ENCODE assay signal across 26 cellular contexts in the genomic region with DNA sequence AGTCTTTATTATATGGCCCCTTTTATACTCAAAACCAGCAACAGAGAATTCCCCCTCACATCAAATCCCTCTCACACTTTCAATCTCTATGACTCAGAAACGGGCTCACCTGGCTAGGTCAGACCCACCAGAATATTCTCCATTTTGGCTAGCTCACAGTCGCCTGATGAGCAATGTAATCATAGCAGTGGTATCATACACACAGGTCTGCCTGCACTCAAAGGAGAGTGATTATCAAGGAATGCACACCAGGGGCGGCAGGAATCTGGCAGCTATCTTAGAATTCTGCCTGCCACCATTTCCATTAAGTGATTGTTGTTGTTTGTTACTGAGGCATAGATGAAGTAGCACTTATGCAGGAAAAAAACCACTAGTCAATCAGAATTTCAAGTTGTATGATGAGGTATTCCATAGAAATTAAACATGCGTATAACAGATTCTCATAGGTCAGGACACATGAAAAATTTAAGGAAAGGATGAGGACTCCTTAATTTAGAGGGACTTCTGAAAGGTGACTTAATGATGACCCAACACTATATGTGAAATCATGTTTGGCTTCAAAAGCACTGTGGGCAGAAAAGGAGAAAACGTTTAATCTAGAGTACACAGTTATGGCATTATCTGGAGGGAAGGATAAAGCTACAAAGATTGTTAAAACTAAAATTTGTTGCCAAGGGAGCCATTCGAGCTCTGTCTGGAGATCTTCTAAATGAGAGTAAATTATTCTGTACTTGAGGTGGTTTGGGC.
DNase-seq lines count a peak whose midpoint lies in the region; ATAC-seq, FAIRE-seq and TF ChIP-seq lines count a peak whose summit lies in the region.
"Had no signal": no experiment of that assay in that cellular context is flagged by ENCODE, and none has a peak within 500 bp of the region (broad histone marks: within the 10 kb centered on the region; RNA-seq: fewer than 3 reads in every experiment).

No MANE protein-coding gene starts in this region.

- no peak for TF ChIP-seq POLR2A in A549 (IDR thresholded peaks at IDR 0.05; ENCODE audit: low read length)

- TF ChIP-seq RAD21 in A549 (conservative IDR thresholded peaks at IDR 0.05 in 1 of 2, IDR thresholded peaks at IDR 0.05 in 1 of 2) = no peak

- FAIRE-seq in A549 (lab: Jason Lieb, UNC) = no peak
- FAIRE-seq: bronchial epithelial cell, endometrium, H1 had no signal

- H3K4me3 ChIP-seq in A549 (no peak overlapping the region), ascending aorta (no peak overlapping the region)
- H3K4me3 ChIP-seq: transverse colon had no signal

- WGBS in A549 (ENCODE audit: missing lambda C conversion rate) = 54% methylated on average over 6 of the region's 6 CpGs

- TF ChIP-seq EP300 in A549 (IDR thresholded peaks at IDR 0.05) = no peak

- H3K27ac ChIP-seq in A549 (no peak overlapping the region), ascending aorta (peak overlapping the region; percentile 64 to 68)

- ATAC-seq in A549 (no peak), HG03469 (IDR thresholded peaks at IDR 0.05; ENCODE audit: unreplicated experiment) (no peak)
- ATAC-seq: activated CD8-positive, alpha-beta T cell treated with anti-CD3 and anti-CD28 coated beads, Interleukin-2, amount 10 ng/mL, durations not matched to agents 7 days and 5 days; left colon; natural killer cell treated with Interleukin-12 subunit alpha and Interleukin-12 subunit beta and Interleukin-15 and Interleukin-18, amount 100 ng/mL, for 72 hours; stimulated activated naive CD8-positive, alpha-beta T cell treated with anti-CD3 and anti-CD28 coated beads, Interleukin-15, Interleukin-2, amounts not matched to agents 100 U/mL and 50 U/mL, for 24 hours had no signal

- 0 out of 3 replicates have a peak overlapping the region, but pooled peaks have one; percentile 22 for H3K4me2 ChIP-seq in A549

- H3K36me3 ChIP-seq in ascending aorta = no peaks in the 10 kb centered on the region
- H3K36me3 ChIP-seq: BE2C, transverse colon had no signal

- no peak for DNase-seq in A549 (ENCODE audit: low read depth in 1 of 2, low spot score in 1 of 2)
- no peak for DNase-seq in ascending aorta (ENCODE audit: low spot score in 2 of 2)
- DNase-seq in islet precursor cell = peak; percentile 75
- peak; percentile 42 for DNase-seq in renal cortical epithelial cell (ENCODE audit: low read depth)
- no peak for DNase-seq in NOMO-1 treated with DMSO at 0.1 percent for 48 hours (lab: John Stamatoyannopoulos, UW; ENCODE audit: unreplicated experiment)
- DNase-seq in KG1 (lab: John Stamatoyannopoulos, UW) = no peak
- DNase-seq in NCI-H82 (lab: John Stamatoyannopoulos, UW) = no peak
- DNase-seq: activated CD4-positive, alpha-beta T cell treated with anti-CD3 and anti-CD28 coated beads for 1 hour; activated CD8-positive, alpha-beta T cell treated with anti-CD3 and anti-CD28 coated beads, Interleukin-2, amount 10 ng/mL, durations not matched to agents 7 days and 5 days; activated effector memory CD4-positive, alpha-beta T cell treated with anti-CD3 and anti-CD28 coated beads, Interleukin-2, amount 50 U/mL, for 16 hours; activated T-cell treated with anti-CD3 and anti-CD28 coated beads for 4 hours; BE2C; cortex of kidney; GDM1; Kasumi-1; left colon; NCI-H187 treated with DMSO at 0.1 percent for 48 hours; NCI-H526 treated with DMSO at 0.1 percent for 48 hours; stimulated activated CD4-positive, alpha-beta T cell treated with anti-CD3 and anti-CD28 coated beads, Interleukin-15, amount 100 ng/mL, for 24 hours; stimulated activated naive CD8-positive, alpha-beta T cell treated with anti-CD3 and anti-CD28 coated beads, Interleukin-15, Interleukin-2, amounts not matched to agents 100 U/mL and 50 U/mL, for 24 hours; transverse colon had no signal

- TF ChIP-seq CTCF in A549 (IDR thresholded peaks at IDR 0.05) (no peak), ascending aorta (IDR thresholded peaks at IDR 0.05) (no peak)

- CTCF ChIA-PET in A549 (lab: Yijun Ruan, JAX) = no interaction called here

- intact Hi-C loops in ascending aorta (cut with DNase I) = no loop called here

- H3K9me3 ChIP-seq in A549 = no peaks in the 10 kb centered on the region
- no peaks in the 10 kb centered on the region for H3K9me3 ChIP-seq in ascending aorta
- H3K9me3 ChIP-seq: BE2C, transverse colon had no signal

- no peaks in the 10 kb centered on the region for H3K27me3 ChIP-seq in ascending aorta
- H3K27me3 ChIP-seq: BE2C, transverse colon had no signal

- H3K4me1 ChIP-seq in A549 = 0 out of 3 replicates have a peak, but pooled peaks cover 7% of the 10 kb centered on the region
- peaks cover 4 to 16% of the 10 kb centered on the region in 2 donors for H3K4me1 ChIP-seq in ascending aorta
- H3K4me1 ChIP-seq: BE2C, transverse colon had no signal

- POLR2A ChIA-PET in A549 (lab: Yijun Ruan, JAX) = no interaction called here

TF ChIP-seq in A549, 52 proteins besides CTCF, POLR2A, EP300 and RAD21:
- TF ChIP-seq RNF2 (IDR thresholded peaks at IDR 0.05; ENCODE audit: borderline replicate concordance, low read depth) = no peak
- TF ChIP-seq NR3C1 (IDR thresholded peaks at IDR 0.05) = no peak
- TF ChIP-seq PHF8 (IDR thresholded peaks at IDR 0.05; ENCODE audit: borderline replicate concordance, low read depth) = no peak
- TF ChIP-seq, protein P1, sequence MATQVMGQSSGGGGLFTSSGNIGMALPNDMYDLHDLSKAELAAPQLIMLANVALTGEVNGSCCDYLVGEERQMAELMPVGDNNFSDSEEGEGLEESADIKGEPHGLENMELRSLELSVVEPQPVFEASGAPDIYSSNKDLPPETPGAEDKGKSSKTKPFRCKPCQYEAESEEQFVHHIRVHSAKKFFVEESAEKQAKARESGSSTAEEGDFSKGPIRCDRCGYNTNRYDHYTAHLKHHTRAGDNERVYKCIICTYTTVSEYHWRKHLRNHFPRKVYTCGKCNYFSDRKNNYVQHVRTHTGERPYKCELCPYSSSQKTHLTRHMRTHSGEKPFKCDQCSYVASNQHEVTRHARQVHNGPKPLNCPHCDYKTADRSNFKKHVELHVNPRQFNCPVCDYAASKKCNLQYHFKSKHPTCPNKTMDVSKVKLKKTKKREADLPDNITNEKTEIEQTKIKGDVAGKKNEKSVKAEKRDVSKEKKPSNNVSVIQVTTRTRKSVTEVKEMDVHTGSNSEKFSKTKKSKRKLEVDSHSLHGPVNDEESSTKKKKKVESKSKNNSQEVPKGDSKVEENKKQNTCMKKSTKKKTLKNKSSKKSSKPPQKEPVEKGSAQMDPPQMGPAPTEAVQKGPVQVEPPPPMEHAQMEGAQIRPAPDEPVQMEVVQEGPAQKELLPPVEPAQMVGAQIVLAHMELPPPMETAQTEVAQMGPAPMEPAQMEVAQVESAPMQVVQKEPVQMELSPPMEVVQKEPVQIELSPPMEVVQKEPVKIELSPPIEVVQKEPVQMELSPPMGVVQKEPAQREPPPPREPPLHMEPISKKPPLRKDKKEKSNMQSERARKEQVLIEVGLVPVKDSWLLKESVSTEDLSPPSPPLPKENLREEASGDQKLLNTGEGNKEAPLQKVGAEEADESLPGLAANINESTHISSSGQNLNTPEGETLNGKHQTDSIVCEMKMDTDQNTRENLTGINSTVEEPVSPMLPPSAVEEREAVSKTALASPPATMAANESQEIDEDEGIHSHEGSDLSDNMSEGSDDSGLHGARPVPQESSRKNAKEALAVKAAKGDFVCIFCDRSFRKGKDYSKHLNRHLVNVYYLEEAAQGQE (IDR thresholded peaks at IDR 0.05) = no peak
- no peak for TF ChIP-seq ZSCAN20 (CRISPR knock-in tag; IDR thresholded peaks at IDR 0.05)
- TF ChIP-seq RCOR1 (IDR thresholded peaks at IDR 0.05; ENCODE audit: low read depth, low read length) = no peak
- TF ChIP-seq, protein P2, sequence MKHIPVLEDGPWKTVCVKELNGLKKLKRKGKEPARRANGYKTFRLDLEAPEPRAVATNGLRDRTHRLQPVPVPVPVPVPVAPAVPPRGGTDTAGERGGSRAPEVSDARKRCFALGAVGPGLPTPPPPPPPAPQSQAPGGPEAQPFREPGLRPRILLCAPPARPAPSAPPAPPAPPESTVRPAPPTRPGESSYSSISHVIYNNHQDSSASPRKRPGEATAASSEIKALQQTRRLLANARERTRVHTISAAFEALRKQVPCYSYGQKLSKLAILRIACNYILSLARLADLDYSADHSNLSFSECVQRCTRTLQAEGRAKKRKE (CRISPR knock-in tag; IDR thresholded peaks at IDR 0.05; ENCODE audit: low read depth) = no peak
- TF ChIP-seq TP53 (CRISPR knock-in tag; IDR thresholded peaks at IDR 0.05) = no peak
- TF ChIP-seq SMC3 (IDR thresholded peaks at IDR 0.05) = no peak
- no peak for TF ChIP-seq JUNB (IDR thresholded peaks at IDR 0.05)
- no peak for TF ChIP-seq MAFK (IDR thresholded peaks at IDR 0.05; ENCODE audit: partially characterized antibody)
- TF ChIP-seq GATA3 (IDR thresholded peaks at IDR 0.05; ENCODE audit: borderline replicate concordance) = no peak
- TF ChIP-seq HOXB5 (CRISPR knock-in tag; IDR thresholded peaks at IDR 0.05) = no peak
- TF ChIP-seq CBX2 (IDR thresholded peaks at IDR 0.05; ENCODE audit: borderline replicate concordance, low read depth) = no peak
- TF ChIP-seq ZFP36 (IDR thresholded peaks at IDR 0.05; ENCODE audit: borderline replicate concordance, partially characterized antibody) = no peak
- no peak for TF ChIP-seq ZC3H11A (IDR thresholded peaks at IDR 0.05)
- TF ChIP-seq FOSB (CRISPR knock-in tag; IDR thresholded peaks at IDR 0.05) = no peak
- TF ChIP-seq, protein P3, sequence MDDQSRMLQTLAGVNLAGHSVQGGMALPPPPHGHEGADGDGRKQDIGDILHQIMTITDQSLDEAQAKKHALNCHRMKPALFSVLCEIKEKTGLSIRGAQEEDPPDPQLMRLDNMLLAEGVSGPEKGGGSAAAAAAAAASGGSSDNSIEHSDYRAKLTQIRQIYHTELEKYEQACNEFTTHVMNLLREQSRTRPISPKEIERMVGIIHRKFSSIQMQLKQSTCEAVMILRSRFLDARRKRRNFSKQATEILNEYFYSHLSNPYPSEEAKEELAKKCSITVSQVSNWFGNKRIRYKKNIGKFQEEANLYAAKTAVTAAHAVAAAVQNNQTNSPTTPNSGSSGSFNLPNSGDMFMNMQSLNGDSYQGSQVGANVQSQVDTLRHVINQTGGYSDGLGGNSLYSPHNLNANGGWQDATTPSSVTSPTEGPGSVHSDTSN (IDR thresholded peaks at IDR 0.05) = no peak

Comparison
In these comparisons a context has a peak if more than half of its experiments do, and no peak if none do; other contexts are left out.
1. DNase-seq: peak in islet precursor cell (single experiment) and renal cortical epithelial cell (single experiment); none in A549 (0 of 2), ascending aorta (0 of 2), NOMO-1 treated with DMSO at 0.1 percent for 48 hours (single experiment), KG1 (single experiment) and NCI-H82 (single experiment).
2. H3K27ac ChIP-seq: peak in ascending aorta (2 of 2); none in A549 (0 of 2).